ENCODE assay signal across 9 cellular contexts in genomic region chr13:26785845-26786630, GRCh38. TPM values are rescaled to one million over a fixed set of nuclear protein-coding genes. Genes with fewer than 3 reads are reported as not detected.
DNase-seq lines count a peak whose midpoint lies in the region; ATAC-seq and TF ChIP-seq lines count a peak whose summit lies in the region.
"Had no signal": no experiment of that assay in that cellular context is flagged by ENCODE, and none has a peak within 500 bp of the region (broad histone marks: within the 10 kb centered on the region; RNA-seq: fewer than 3 reads in every experiment).

No MANE protein-coding gene starts in this region.

- peak overlapping the region; percentile 74 to 86 for H3K4me3 Mint-ChIP-seq in stimulated activated naive CD8-positive, alpha-beta T cell treated with anti-CD3 and anti-CD28 coated beads, Interleukin-15, amount 100 ng/mL, for 72 hours

- peaks cover 0 to 3% of the 10 kb centered on the region in 2 donors for H3K4me1 ChIP-seq in left lung

- no peak for TF ChIP-seq CTCF in left lung (IDR thresholded peaks at IDR 0.05)

- peaks cover 0 to 32% of the 10 kb centered on the region in 2 donors for H3K27me3 ChIP-seq in left lung

- no peaks in the 10 kb centered on the region for H3K9me3 Mint-ChIP-seq in stimulated activated naive CD8-positive, alpha-beta T cell treated with anti-CD3 and anti-CD28 coated beads, Interleukin-15, amount 100 ng/mL, for 72 hours

- peak overlapping the region; percentile 55 to 84 for H3K27ac Mint-ChIP-seq in stimulated activated naive CD8-positive, alpha-beta T cell treated with anti-CD3 and anti-CD28 coated beads, Interleukin-15, amount 100 ng/mL, for 72 hours

- DNase-seq in NCI-H82 (lab: John Stamatoyannopoulos, UW) (peak; percentile 51), NCI-H82 treated with DMSO at 0.1 percent for 48 hours (lab: John Stamatoyannopoulos, UW; ENCODE audit: unreplicated experiment) (no peak), NCI-H69 (lab: John Stamatoyannopoulos, UW) (peak; percentile 59), left lung (peak in 1 of 2 donors; percentile 81)
- DNase-seq in activated effector memory CD4-positive, alpha-beta T cell treated with Interleukin-2 at 50 U/mL for 16 hours: peak; percentile 29
- peak; percentile 49 to 64 for DNase-seq in stimulated activated naive CD8-positive, alpha-beta T cell treated with anti-CD3 and anti-CD28 coated beads, Interleukin-15, amount 100 ng/mL, for 72 hours

- H3K9me3 ChIP-seq in left lung: no peaks in the 10 kb centered on the region

- H3K27ac ChIP-seq in left lung: no peak overlapping the region

- no peaks in the 10 kb centered on the region for H3K36me3 ChIP-seq in left lung

- H3K4me1 Mint-ChIP-seq in stimulated activated naive CD8-positive, alpha-beta T cell treated with anti-CD3 and anti-CD28 coated beads, Interleukin-15, amount 100 ng/mL, for 72 hours: peaks cover 16% of the 10 kb centered on the region

- intact Hi-C loops in left lung (cut with DNase I): no loop called here

- H3K4me3 ChIP-seq in left lung: peak overlapping the region in 1 of 2 donors; percentile 11

- no peaks in the 10 kb centered on the region for H3K27me3 Mint-ChIP-seq in stimulated activated naive CD8-positive, alpha-beta T cell treated with anti-CD3 and anti-CD28 coated beads, Interleukin-15, amount 100 ng/mL, for 72 hours

- peak; percentile 53 for ATAC-seq in left lung
- peak; percentile 88 for ATAC-seq in stimulated activated naive CD8-positive, alpha-beta T cell treated with anti-CD3 and anti-CD28 coated beads, Interleukin-15, amount 100 ng/mL, for 72 hours
- no peak for ATAC-seq in HG03095 (IDR thresholded peaks at IDR 0.05; ENCODE audit: unreplicated experiment)
- ATAC-seq in HG03108 (IDR thresholded peaks at IDR 0.05; ENCODE audit: unreplicated experiment): no peak

RNA-seq across cellular contexts. Expression of gene GPR12, which starts 25.5 kb away (rescaled TPM):
- not detected for total RNA-seq in left lung
- total RNA-seq: pulmonary artery endothelial cell had no signal

Comparison
In these comparisons a context has a peak if more than half of its experiments do, and no peak if none do; other contexts are left out.
1. ATAC-seq: peak in left lung (single experiment) and stimulated activated naive CD8-positive, alpha-beta T cell treated with anti-CD3 and anti-CD28 coated beads, Interleukin-15, amount 100 ng/mL, for 72 hours (single experiment); none in HG03095 (single experiment) and HG03108 (single experiment).